ENCODE assay signal across 38 cellular contexts in the genomic region with DNA sequence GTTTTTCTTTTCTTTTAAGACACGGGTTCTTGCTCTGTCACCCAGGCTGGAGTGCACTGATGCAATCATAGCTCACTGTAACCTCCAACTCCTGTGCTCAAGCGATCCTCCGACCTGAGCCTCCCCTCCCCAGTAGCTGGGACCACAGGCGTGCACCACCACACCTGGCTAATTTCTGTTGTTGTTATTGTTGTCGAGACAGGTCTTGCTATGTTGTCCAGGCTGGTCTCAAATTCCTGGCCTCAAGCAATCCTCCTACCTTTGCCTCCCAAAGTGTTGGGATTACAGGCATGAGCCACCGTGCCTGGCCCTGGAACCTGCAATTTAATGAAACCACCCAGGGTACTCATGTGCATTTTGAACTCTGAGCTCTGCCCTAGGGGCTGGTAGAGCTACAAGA. TPM values are rescaled to one million over a fixed set of nuclear protein-coding genes. Genes with fewer than 3 reads are reported as not detected.
"Had no signal": no experiment of that assay in that cellular context is flagged by ENCODE, and none has a peak within 500 bp of the region (broad histone marks: within the 10 kb centered on the region; RNA-seq: fewer than 3 reads in every experiment).

No MANE protein-coding gene starts in this region.

- H3K4me3 Mint-ChIP-seq: activated B cell treated with CpG ODN at 0.5 μM for 24 hours; activated CD4-positive, alpha-beta T cell treated with anti-CD3 and anti-CD28 coated beads, Interleukin-2, amount 10 ng/mL, durations not matched to agents 24 days and 14 days; activated CD8-positive, alpha-beta T cell treated with anti-CD3 and anti-CD28 coated beads for 36 hours; activated naive CD4-positive, alpha-beta T cell treated with anti-CD3 and anti-CD28 coated beads, Interleukin-2, amount 50 U/mL, for 24 hours; activated naive CD8-positive, alpha-beta T cell treated with anti-CD3 and anti-CD28 coated beads, Interleukin-2, amount 10 ng/mL, durations not matched to agents 7 days and 5 days; T-cell had no signal

- H3K4me1 ChIP-seq: ascending aorta, Peyer's patch had no signal

- H3K4me1 Mint-ChIP-seq: activated CD4-positive, alpha-beta T cell treated with anti-CD3 and anti-CD28 coated beads, Interleukin-2, amount 10 ng/mL, durations not matched to agents 24 days and 14 days; activated naive CD4-positive, alpha-beta T cell treated with anti-CD3 and anti-CD28 coated beads, Interleukin-2, amount 50 U/mL, for 24 hours; activated naive CD8-positive, alpha-beta T cell treated with anti-CD3 and anti-CD28 coated beads, Interleukin-2, amount 10 ng/mL, durations not matched to agents 7 days and 5 days; T-cell had no signal

- FAIRE-seq: K562 had no signal

- DNase-seq: activated B cell treated with CpG ODN at 0.5 μM for 24 hours; activated CD4-positive, alpha-beta T cell treated with anti-CD3 and anti-CD28 coated beads, Interleukin-2, amount 10 ng/mL, durations not matched to agents 24 days and 14 days; activated CD4-positive, alpha-beta T cell treated with anti-CD3 and anti-CD28 coated beads, Interleukin-2, amount 50 U/mL, for 4 hours; activated CD4-positive, CD25-positive, alpha-beta regulatory T cell treated with anti-CD3 and anti-CD28 coated beads, Interleukin-2, amount 50 U/mL, for 72 hours; activated CD8-positive, alpha-beta T cell treated with anti-CD3 and anti-CD28 coated beads for 36 hours; activated gamma-delta T cell; activated naive CD4-positive, alpha-beta T cell treated with Interleukin-2 at 50 U/mL for 16 hours; activated naive CD8-positive, alpha-beta T cell treated with anti-CD3 and anti-CD28 coated beads, Interleukin-2, amount 10 ng/mL, durations not matched to agents 7 days and 5 days; activated T-cell treated with anti-CD3 and anti-CD28 coated beads, Interleukin-2, amount 50 U/mL, for 1 hour; amygdala; NCI-H1092 treated with DMSO at 0.1 percent for 48 hours; NCI-H1417; NCI-H146; NCI-H187; NCI-H2029 treated with DMSO at 0.1 percent for 48 hours; NCI-H2171 treated with DMSO at 0.1 percent for 48 hours; NCI-H2227 treated with DMSO at 0.1 percent for 48 hours; NCI-H446; NCI-H510A treated with DMSO at 0.1 percent for 48 hours; NCI-H526 treated with DMSO at 0.1 percent for 48 hours; NCI-H774; Peyer's patch; RPMI8226; SIG-M5; T-cell; T-helper 2 cell; T-helper 9 cell had no signal

- ATAC-seq: activated CD8-positive, alpha-beta T cell treated with anti-CD3 and anti-CD28 coated beads for 36 hours; K562; Right ventricle myocardium inferior; SK-N-SH treated with all-trans-retinoic acid at 6 μM for 48 hours; T-cell had no signal

- H3K27me3 Mint-ChIP-seq: activated B cell treated with CpG ODN at 0.5 μM for 24 hours; activated CD4-positive, alpha-beta T cell treated with anti-CD3 and anti-CD28 coated beads, Interleukin-2, amount 10 ng/mL, durations not matched to agents 24 days and 14 days; activated CD8-positive, alpha-beta T cell treated with anti-CD3 and anti-CD28 coated beads for 36 hours; activated naive CD4-positive, alpha-beta T cell treated with anti-CD3 and anti-CD28 coated beads, Interleukin-2, amount 50 U/mL, for 24 hours; activated naive CD8-positive, alpha-beta T cell treated with anti-CD3 and anti-CD28 coated beads, Interleukin-2, amount 10 ng/mL, durations not matched to agents 7 days and 5 days; T-cell had no signal

- H3K9me3 ChIP-seq: ascending aorta, Peyer's patch had no signal

- H3K27ac Mint-ChIP-seq: activated CD4-positive, alpha-beta T cell treated with anti-CD3 and anti-CD28 coated beads, Interleukin-2, amount 10 ng/mL, durations not matched to agents 24 days and 14 days; activated CD8-positive, alpha-beta T cell treated with anti-CD3 and anti-CD28 coated beads for 36 hours; activated naive CD8-positive, alpha-beta T cell treated with anti-CD3 and anti-CD28 coated beads, Interleukin-2, amount 10 ng/mL, durations not matched to agents 7 days and 5 days; activated T-helper 2 cell treated with anti-CD3 and anti-CD28 coated beads, Interferon-gamma antibody, Interleukin-2, Interleukin-4, amounts not matched to agents 10 μg/mL and 5 μg/mL and 100 μg/mL, durations not matched to agents 14 hours and 24 hours and 36 hours; T-cell had no signal

- H3K4me3 ChIP-seq: ascending aorta, K562, Peyer's patch had no signal

- H3K27ac ChIP-seq: ascending aorta, Peyer's patch, VCaP had no signal

- H3K27me3 ChIP-seq: ascending aorta, Peyer's patch had no signal

- H3K36me3 Mint-ChIP-seq: activated naive CD4-positive, alpha-beta T cell treated with anti-CD3 and anti-CD28 coated beads, Interleukin-2, amount 50 U/mL, for 24 hours; activated naive CD8-positive, alpha-beta T cell treated with anti-CD3 and anti-CD28 coated beads, Interleukin-2, amount 10 ng/mL, durations not matched to agents 7 days and 5 days; T-cell had no signal

- H3K9me3 Mint-ChIP-seq: activated B cell treated with CpG ODN at 0.5 μM for 24 hours; activated CD4-positive, alpha-beta T cell treated with anti-CD3 and anti-CD28 coated beads, Interleukin-2, amount 10 ng/mL, durations not matched to agents 24 days and 14 days; activated CD8-positive, alpha-beta T cell treated with anti-CD3 and anti-CD28 coated beads for 36 hours; activated naive CD4-positive, alpha-beta T cell treated with anti-CD3 and anti-CD28 coated beads, Interleukin-2, amount 50 U/mL, for 24 hours; activated naive CD8-positive, alpha-beta T cell treated with anti-CD3 and anti-CD28 coated beads, Interleukin-2, amount 10 ng/mL, durations not matched to agents 7 days and 5 days; activated T-helper 2 cell treated with anti-CD3 and anti-CD28 coated beads, Interferon-gamma antibody, Interleukin-2, Interleukin-4, amounts not matched to agents 10 μg/mL and 5 μg/mL and 100 μg/mL, durations not matched to agents 14 hours and 24 hours and 36 hours; T-cell had no signal

RNA-seq across cellular contexts. Expression of gene HAP1, which starts 27.9 kb away (rescaled TPM):
- total RNA-seq: ascending aorta had no signal
- polyA plus RNA-seq: K562 had no signal

RNA-seq across cellular contexts. Expression of gene GAST, which starts 50.3 kb away (rescaled TPM):
- total RNA-seq: activated B cell treated with CpG ODN at 0.5 μM for 24 hours; activated CD4-positive, alpha-beta T cell treated with anti-CD3 and anti-CD28 coated beads, Interleukin-2, amount 10 ng/mL, durations not matched to agents 24 days and 14 days; activated CD8-positive, alpha-beta memory T cell treated with anti-CD3 and anti-CD28 coated beads for 36 hours; activated CD8-positive, alpha-beta T cell treated with anti-CD3 and anti-CD28 coated beads for 36 hours; activated naive CD8-positive, alpha-beta T cell treated with anti-CD3 and anti-CD28 coated beads, Interleukin-2, amount 10 ng/mL, durations not matched to agents 7 days and 5 days; activated T-helper 2 cell treated with anti-CD3 and anti-CD28 coated beads, Interferon-gamma antibody, Interleukin-2, Interleukin-4, amounts not matched to agents 10 μg/mL and 5 μg/mL and 100 μg/mL, durations not matched to agents 14 hours and 24 hours and 36 hours; ascending aorta; cardiac septum; K562; M059J; Peyer's patch; Right ventricle myocardium inferior; SK-MEL-5; T-cell had no signal
- polyA plus RNA-seq: K562 had no signal
